1 cellular context compared by ENCODE assay signal in the genomic region with DNA sequence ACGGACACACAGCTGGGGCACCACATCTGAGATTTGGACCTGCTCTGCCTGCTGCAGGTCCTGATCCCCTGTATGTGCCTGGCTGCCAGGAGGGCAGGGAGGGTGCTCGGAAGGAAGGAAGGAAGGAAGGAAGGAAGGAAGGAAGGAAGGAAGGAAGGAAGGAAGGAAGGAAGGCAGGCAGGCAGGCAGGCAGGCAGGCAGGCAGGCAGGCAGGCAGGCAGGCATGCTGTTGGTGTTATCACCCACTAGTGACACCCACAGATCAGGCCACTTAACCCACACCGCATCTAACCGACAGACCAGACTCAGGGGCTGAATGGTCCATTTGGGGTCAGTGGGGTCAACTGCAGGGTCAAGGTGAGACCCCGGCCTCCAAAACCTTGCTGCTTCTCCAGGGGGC.
TF ChIP-seq lines count a peak whose summit lies in the region.

No MANE protein-coding gene starts in this region.

TF ChIP-seq in HCT116, 20 proteins besides CTCF, POLR2A, EP300 and RAD21 (continued from another document):
- no peak for TF ChIP-seq JUND (IDR thresholded peaks at IDR 0.05)
- TF ChIP-seq POLR2AphosphoS5 (IDR thresholded peaks at IDR 0.05; ENCODE audit: low read depth, low read length) = no peak
- no peak for TF ChIP-seq CEBPB (IDR thresholded peaks at IDR 0.05; ENCODE audit: low read depth)
- no peak for TF ChIP-seq ZNF274 (IDR thresholded peaks at IDR 0.05; ENCODE audit: low read depth, low read length)
- TF ChIP-seq SRF (IDR thresholded peaks at IDR 0.05; ENCODE audit: low read depth) = no peak
- TF ChIP-seq, protein P1, sequence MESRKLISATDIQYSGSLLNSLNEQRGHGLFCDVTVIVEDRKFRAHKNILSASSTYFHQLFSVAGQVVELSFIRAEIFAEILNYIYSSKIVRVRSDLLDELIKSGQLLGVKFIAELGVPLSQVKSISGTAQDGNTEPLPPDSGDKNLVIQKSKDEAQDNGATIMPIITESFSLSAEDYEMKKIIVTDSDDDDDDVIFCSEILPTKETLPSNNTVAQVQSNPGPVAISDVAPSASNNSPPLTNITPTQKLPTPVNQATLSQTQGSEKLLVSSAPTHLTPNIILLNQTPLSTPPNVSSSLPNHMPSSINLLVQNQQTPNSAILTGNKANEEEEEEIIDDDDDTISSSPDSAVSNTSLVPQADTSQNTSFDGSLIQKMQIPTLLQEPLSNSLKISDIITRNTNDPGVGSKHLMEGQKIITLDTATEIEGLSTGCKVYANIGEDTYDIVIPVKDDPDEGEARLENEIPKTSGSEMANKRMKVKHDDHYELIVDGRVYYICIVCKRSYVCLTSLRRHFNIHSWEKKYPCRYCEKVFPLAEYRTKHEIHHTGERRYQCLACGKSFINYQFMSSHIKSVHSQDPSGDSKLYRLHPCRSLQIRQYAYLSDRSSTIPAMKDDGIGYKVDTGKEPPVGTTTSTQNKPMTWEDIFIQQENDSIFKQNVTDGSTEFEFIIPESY (IDR thresholded peaks at IDR 0.05; ENCODE audit: extremely low read depth, insufficient replicate concordance, low read length) = no peak
